In the genomic region with DNA sequence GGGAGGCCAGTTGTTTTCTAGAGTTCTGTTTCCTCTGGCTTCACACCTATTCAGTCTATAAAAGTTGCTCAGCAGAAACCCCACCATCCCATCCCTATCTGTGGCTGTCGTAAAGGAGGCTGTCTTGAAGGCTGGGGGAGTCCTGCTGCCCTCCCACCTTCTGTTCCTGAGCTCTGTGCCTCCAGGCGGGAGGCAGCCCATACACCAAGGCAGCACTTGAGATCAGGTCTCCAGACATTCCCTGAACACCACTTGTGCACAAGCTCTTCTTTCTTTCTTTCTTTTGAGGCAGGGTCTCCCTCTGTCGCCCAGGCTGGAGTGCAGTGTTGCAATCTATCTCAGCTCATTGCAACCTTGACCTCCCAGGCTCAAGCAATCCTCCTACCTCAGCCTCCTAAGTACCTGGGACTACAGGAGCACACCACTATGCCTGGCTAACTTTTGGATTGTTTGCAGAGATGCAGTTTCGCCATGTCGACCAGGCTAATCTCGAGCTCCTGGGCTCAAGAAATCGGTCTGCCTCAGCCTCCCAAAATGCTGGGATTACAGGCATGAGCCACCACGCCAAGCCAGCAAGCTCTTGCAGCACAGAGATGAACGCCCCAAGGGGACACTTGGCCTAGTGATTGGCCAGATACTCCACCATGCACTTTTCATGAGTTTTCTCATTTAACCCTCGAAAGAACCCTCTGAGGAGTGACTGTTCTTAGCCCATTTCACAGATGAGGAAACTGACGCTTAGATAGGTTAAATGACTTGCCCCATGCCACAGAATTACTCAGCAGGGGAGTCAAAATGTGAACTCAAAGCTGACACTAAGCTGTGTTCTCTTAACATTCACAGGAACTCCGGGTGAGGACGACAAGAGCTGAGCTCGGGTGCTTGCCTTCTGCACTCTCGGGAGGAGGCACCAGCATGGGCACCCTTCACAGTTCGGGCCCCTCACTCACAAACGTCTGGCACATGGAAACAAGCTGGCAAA, we compare ENCODE assay signal across 14 cellular contexts. TPM values are rescaled to one million over a fixed set of nuclear protein-coding genes. Genes with fewer than 3 reads are reported as not detected.
A peak's percentile ranks its signal among the peaks of the same experiment; 100 is the strongest.
DNase-seq lines count a peak whose midpoint lies in the region; ATAC-seq and TF ChIP-seq lines count a peak whose summit lies in the region.
"Had no signal": no experiment of that assay in that cellular context is flagged by ENCODE, and none has a peak within 500 bp of the region (broad histone marks: within the 10 kb centered on the region; RNA-seq: fewer than 3 reads in every experiment).

No MANE protein-coding gene starts in this region.

- H3K27me3 ChIP-seq in psoas muscle (ENCODE audit: insufficient read depth in 3 of 3, low read length in 2 of 3) = no peaks in the 10 kb centered on the region

- no peak overlapping the region for H3K27ac ChIP-seq in psoas muscle

- H3K36me3 ChIP-seq in psoas muscle (ENCODE audit: insufficient read depth in 1 of 2, low read depth in 1 of 2) = no peaks in the 10 kb centered on the region

- POLR2A ChIA-PET in activated CD8-positive, alpha-beta T cell treated with anti-CD3 and anti-CD28 coated beads for 36 hours (lab: Charles Lee) = interaction anchor here (1.0 to 1.7 kb wide), 4 partner anchors 10 to 460 kb away, joined by 3 to 10 read pairs (median 4); a partner anchor contains a TSS

- peaks cover 60% of the 10 kb centered on the region for H3K4me1 Mint-ChIP-seq in activated T-cell treated with anti-CD3 and anti-CD28 coated beads, Interleukin-2, amount 50 U/mL, for 24 hours (ENCODE audit: low read depth)
- H3K4me1 Mint-ChIP-seq in activated CD8-positive, alpha-beta T cell treated with anti-CD3 and anti-CD28 coated beads for 36 hours (ENCODE audit: low read depth) = peaks cover 35% of the 10 kb centered on the region
- no peaks in the 10 kb centered on the region for H3K4me1 Mint-ChIP-seq in type B pancreatic cell (ENCODE audit: unreplicated experiment)

- no peak for DNase-seq in activated T-cell treated with anti-CD3 and anti-CD28 coated beads, Interleukin-2, amount 50 U/mL, for 24 hours
- DNase-seq in activated T-cell treated with anti-CD3 and anti-CD28 coated beads for 4 hours = no peak
- DNase-seq in activated CD8-positive, alpha-beta T cell treated with anti-CD3 and anti-CD28 coated beads for 36 hours = no peak
- DNase-seq in stimulated activated naive CD8-positive, alpha-beta T cell treated with anti-CD3 and anti-CD28 coated beads, Interleukin-15, Interleukin-2, amounts not matched to agents 100 U/mL and 50 U/mL, for 24 hours = no peak
- DNase-seq in mesenteric fat pad (ENCODE audit: low spot score) = no peak
- DNase-seq in psoas muscle = no peak
- no peak for DNase-seq in type B pancreatic cell (ENCODE audit: extremely low spot score, unreplicated experiment)
- DNase-seq: ACHN, DMS79, NCI-H1930, OCI-M1 had no signal

- no peak overlapping the region for H3K4me3 Mint-ChIP-seq in activated T-cell treated with anti-CD3 and anti-CD28 coated beads, Interleukin-2, amount 50 U/mL, for 24 hours
- H3K4me3 Mint-ChIP-seq in activated CD8-positive, alpha-beta T cell treated with anti-CD3 and anti-CD28 coated beads for 36 hours = no peak overlapping the region
- no peak overlapping the region for H3K4me3 Mint-ChIP-seq in type B pancreatic cell

- peak; percentile 44 for ATAC-seq in HG02642 (IDR thresholded peaks at IDR 0.05; ENCODE audit: poor library complexity, unreplicated experiment)
- peak; percentile 66 for ATAC-seq in activated CD8-positive, alpha-beta T cell treated with anti-CD3 and anti-CD28 coated beads for 36 hours
- peak; percentile 40 for ATAC-seq in stimulated activated naive CD8-positive, alpha-beta T cell treated with anti-CD3 and anti-CD28 coated beads, Interleukin-15, Interleukin-2, amounts not matched to agents 100 U/mL and 50 U/mL, for 24 hours
- ATAC-seq in psoas muscle = no peak

- WGBS in psoas muscle, 3 donors = 79 to 85% (median 82%) methylated on average over 17 of the region's 17 CpGs

- no peaks in the 10 kb centered on the region for H3K4me1 ChIP-seq in psoas muscle

- CTCF ChIA-PET in activated CD8-positive, alpha-beta T cell treated with anti-CD3 and anti-CD28 coated beads for 36 hours (lab: Charles Lee) = interaction anchor here (0.6 to 2.5 kb wide), 4 partner anchors 10 to 192 kb away, joined by 3 to 16 read pairs (median 4); no protein-coding TSS in a partner anchor

- H3K36me3 Mint-ChIP-seq in activated T-cell treated with anti-CD3 and anti-CD28 coated beads, Interleukin-2, amount 50 U/mL, for 24 hours (ENCODE audit: low read depth) = peaks cover 10% of the 10 kb centered on the region
- H3K36me3 Mint-ChIP-seq in activated CD8-positive, alpha-beta T cell treated with anti-CD3 and anti-CD28 coated beads for 36 hours (ENCODE audit: low read depth) = peaks cover 12% of the 10 kb centered on the region
- no peaks in the 10 kb centered on the region for H3K36me3 Mint-ChIP-seq in type B pancreatic cell

- H3K9me3 ChIP-seq in psoas muscle = no peaks in the 10 kb centered on the region

- intact Hi-C loops in activated CD8-positive, alpha-beta T cell treated with anti-CD3 and anti-CD28 coated beads for 36 hours (cut with micrococcal nuclease) = no loop called here
- intact Hi-C loops in psoas muscle (cut with DNase I) = no loop called here

- H3K27ac Mint-ChIP-seq in activated T-cell treated with anti-CD3 and anti-CD28 coated beads, Interleukin-2, amount 50 U/mL, for 24 hours = peak overlapping the region; percentile 41
- no peak overlapping the region for H3K27ac Mint-ChIP-seq in activated CD8-positive, alpha-beta T cell treated with anti-CD3 and anti-CD28 coated beads for 36 hours
- H3K27ac Mint-ChIP-seq in type B pancreatic cell = no peak overlapping the region

- TF ChIP-seq CTCF in activated CD8-positive, alpha-beta T cell treated with anti-CD3 and anti-CD28 coated beads for 36 hours (IDR thresholded peaks at IDR 0.05) = no peak
- no peak for TF ChIP-seq CTCF in psoas muscle (IDR thresholded peaks at IDR 0.05)
- TF ChIP-seq CTCF in type B pancreatic cell (conservative IDR thresholded peaks at IDR 0.05) = no peak

- no peak overlapping the region for H3K4me3 ChIP-seq in psoas muscle

- H3K9me3 Mint-ChIP-seq in activated T-cell treated with anti-CD3 and anti-CD28 coated beads, Interleukin-2, amount 50 U/mL, for 24 hours = peaks cover 12% of the 10 kb centered on the region
- H3K9me3 Mint-ChIP-seq in activated CD8-positive, alpha-beta T cell treated with anti-CD3 and anti-CD28 coated beads for 36 hours = peaks cover 9% of the 10 kb centered on the region
- H3K9me3 Mint-ChIP-seq in type B pancreatic cell = peaks cover 7% of the 10 kb centered on the region

- no peaks in the 10 kb centered on the region for H3K27me3 Mint-ChIP-seq in activated T-cell treated with anti-CD3 and anti-CD28 coated beads, Interleukin-2, amount 50 U/mL, for 24 hours
- no peaks in the 10 kb centered on the region for H3K27me3 Mint-ChIP-seq in activated CD8-positive, alpha-beta T cell treated with anti-CD3 and anti-CD28 coated beads for 36 hours
- no peaks in the 10 kb centered on the region for H3K27me3 Mint-ChIP-seq in type B pancreatic cell

RNA-seq across cellular contexts. Expression of a gene that starts 55.8 kb away (rescaled TPM):
- total RNA-seq in activated CD8-positive, alpha-beta T cell treated with anti-CD3 and anti-CD28 coated beads for 36 hours = under 1 TPM; 0.27 to 0.40 TPM
- total RNA-seq in mesenteric fat pad (not detected), psoas muscle (under 1 TPM; 0.10 to 0.79 (median 0.12) TPM), type B pancreatic cell (ENCODE audit: low replicate concordance) (0.51 TPM in 1 of 2 replicates, not detected in the other)
- under 1 TPM in 2 of 3 donors, not detected in 1; 0.05 to 0.06 TPM for polyA plus RNA-seq in psoas muscle
- total RNA-seq: fibroblast of villous mesenchyme, myocyte had no signal

Comparison
In these comparisons a context has a peak if more than half of its experiments do, and no peak if none do; other contexts are left out.
1. ATAC-seq: peak in HG02642 (single experiment), activated CD8-positive, alpha-beta T cell treated with anti-CD3 and anti-CD28 coated beads for 36 hours (single experiment) and stimulated activated naive CD8-positive, alpha-beta T cell treated with anti-CD3 and anti-CD28 coated beads, Interleukin-15, Interleukin-2, amounts not matched to agents 100 U/mL and 50 U/mL, for 24 hours (single experiment); none in psoas muscle (0 of 4).